ENCODE assay signal across 14 cellular contexts in the genomic region with DNA sequence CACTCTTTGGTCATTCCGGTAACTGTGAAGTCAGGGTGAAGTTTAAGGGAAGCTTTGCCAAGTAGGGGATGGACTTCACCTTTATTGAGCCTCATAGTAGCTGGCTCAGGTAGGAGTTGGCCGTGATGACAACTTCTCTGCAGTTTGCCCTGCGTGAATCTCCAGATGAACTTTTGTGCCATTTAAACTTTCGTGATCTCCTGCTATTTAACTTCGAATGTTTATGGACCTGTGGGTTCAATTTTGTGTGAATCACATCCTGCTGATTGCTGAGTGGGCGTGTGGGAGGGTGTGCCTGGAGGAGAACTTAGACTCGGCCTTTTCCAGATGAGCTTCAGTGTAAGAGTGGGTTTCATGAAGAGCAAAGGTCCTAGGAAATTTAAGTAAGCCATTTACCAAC. TPM values are rescaled to one million over a fixed set of nuclear protein-coding genes. Genes with fewer than 3 reads are reported as not detected.
A peak's percentile ranks its signal among the peaks of the same experiment; 100 is the strongest.
DNase-seq lines count a peak whose midpoint lies in the region; ATAC-seq, FAIRE-seq and TF ChIP-seq lines count a peak whose summit lies in the region.
"Had no signal": no experiment of that assay in that cellular context is flagged by ENCODE, and none has a peak within 500 bp of the region (broad histone marks: within the 10 kb centered on the region; RNA-seq: fewer than 3 reads in every experiment).

No MANE protein-coding gene starts in this region.

- RAD21 ChIA-PET in HCT116 (lab: Charles Lee; ENCODE audit: low non-redundant PET in 1 of 2, low total read pairs in 2 of 2, uncharacterized antibody in 2 of 2, unreplicated experiment in 2 of 2), result no interaction called here

- TF ChIP-seq POLR2A in A549 (IDR thresholded peaks at IDR 0.05; ENCODE audit: low read length) (no peak), HCT116 (IDR thresholded peaks at IDR 0.05; ENCODE audit: borderline replicate concordance, extremely low read depth, insufficient read depth, insufficient read length) (no peak)

- H3K36me3 ChIP-seq in HCT116 (ENCODE audit: control insufficient read depth in 1 of 2, insufficient read depth in 2 of 2, low read length in 2 of 2) (no peaks in the 10 kb centered on the region), brain microvascular endothelial cell (replicated peaks) (no peaks in the 10 kb centered on the region)

- CTCF ChIA-PET in A549 (lab: Yijun Ruan, JAX) (interaction anchor here (1.1 to 1.2 kb wide), 2 partner anchors 68 to 315 kb away, joined by 3 read pairs; no protein-coding TSS in a partner anchor), HCT116 (lab: Charles Lee) (no interaction called here)

- H3K9ac ChIP-seq in HCT116 (ENCODE audit: low read length), result no peak overlapping the region

- intact Hi-C loops in HCT116 (cut with micrococcal nuclease), result no loop called here

- DNase-seq in A549 (ENCODE audit: low read depth in 1 of 2, low spot score in 1 of 2) (peak in 1 of 2 experiments; percentile 66), HCT116 (ENCODE audit: low read depth, low spot score) (no peak), brain microvascular endothelial cell (peak; percentile 61), kidney glomerular epithelial cell (lab: John Stamatoyannopoulos, UW) (peak; percentile 29), NCI-H2107 (lab: John Stamatoyannopoulos, UW) (no peak)
- DNase-seq: activated CD4-positive, alpha-beta T cell treated with anti-CD3 and anti-CD28 coated beads for 1 hour; activated T-cell treated with anti-CD3 and anti-CD28 coated beads, Interleukin-2, amount 50 U/mL, for 4 hours; anterior cingulate cortex; NCI-H1694; nucleus accumbens; trophoblast cell had no signal

- TF ChIP-seq CTCF in A549 (IDR thresholded peaks at IDR 0.05), result no peak
- no peak for TF ChIP-seq CTCF in HCT116 (IDR thresholded peaks at IDR 0.05 in 2 of 3, conservative IDR thresholded peaks at IDR 0.05 in 1 of 3; ENCODE audit: borderline replicate concordance in 1 of 3, insufficient read depth in 1 of 3, low read depth in 2 of 3, low read length in 2 of 3)
- no peak for TF ChIP-seq CTCF in brain microvascular endothelial cell (IDR thresholded peaks at IDR 0.05; ENCODE audit: low read depth, low read length, missing control alignments)

- H2AFZ ChIP-seq in HCT116 (ENCODE audit: low read depth, low read length, poor library complexity, severe bottlenecking), result no peak overlapping the region

- H3K27me3 ChIP-seq in HCT116 (ENCODE audit: insufficient read depth, low read length), result no peaks in the 10 kb centered on the region
- H3K27me3 ChIP-seq in brain microvascular endothelial cell (replicated peaks), result no peaks in the 10 kb centered on the region

- peak overlapping the region; percentile 83 to 91 for H3K27ac ChIP-seq in A549
- H3K27ac ChIP-seq in HCT116 (ENCODE audit: low read depth, low read length), result no peak overlapping the region
- H3K27ac ChIP-seq in brain microvascular endothelial cell, result peak overlapping the region; percentile 43

- no peaks in the 10 kb centered on the region for H3K9me2 ChIP-seq in HCT116 (ENCODE audit: insufficient read depth)

- H3K4me3 ChIP-seq in A549, result no peak overlapping the region
- no peak overlapping the region for H3K4me3 ChIP-seq in HCT116 (replicated peaks in 1 of 2; ENCODE audit: low read depth in 1 of 2, low read length in 2 of 2)
- no peak overlapping the region for H3K4me3 ChIP-seq in brain microvascular endothelial cell (ENCODE audit: low read depth, low read length)

- H3K4me1 ChIP-seq in A549 (peaks cover 48% of the 10 kb centered on the region), HCT116 (ENCODE audit: control insufficient read depth in 1 of 2, insufficient read depth in 2 of 2, low read length in 2 of 2) (peaks cover 3 to 10% of the 10 kb centered on the region in 2 experiments; a peak in 2 of 4 replicates)

- no TSS peak for BruUV-seq in HCT116 (replicated peaks; lab: Mats Ljungman, UMichigan)

- ATAC-seq in A549, result peak; percentile 43 to 73; a peak in 3 of 6 replicates
- no peak for ATAC-seq in HCT116
- ATAC-seq in activated CD4-positive, CD25-positive, alpha-beta regulatory T cell treated with anti-CD3 and anti-CD28 coated beads, Interleukin-2, amount 50 U/mL, for 24 hours, result no peak
- no peak for ATAC-seq in HG02973 (IDR thresholded peaks at IDR 0.05; ENCODE audit: unreplicated experiment)
- ATAC-seq in GM18867 (IDR thresholded peaks at IDR 0.05; ENCODE audit: unreplicated experiment), result no peak
- ATAC-seq: activated T-cell treated with anti-CD3 and anti-CD28 coated beads, Interleukin-2, amount 50 U/mL, for 4 hours had no signal

- H3K4me2 ChIP-seq in A549 (peak overlapping the region; percentile 52), HCT116 (ENCODE audit: low read length) (peak overlapping the region; percentile 48)

- TF ChIP-seq RAD21 in A549 (conservative IDR thresholded peaks at IDR 0.05 in 1 of 2, IDR thresholded peaks at IDR 0.05 in 1 of 2) (0 out of 5 replicates have a peak, but pooled peaks of 1 of the 2 experiments have one; percentile 17), HCT116 (IDR thresholded peaks at IDR 0.05; ENCODE audit: low read depth) (no peak)

- TF ChIP-seq EP300 in A549 (IDR thresholded peaks at IDR 0.05), result peak; percentile 8 to 74; a peak in 2 of 5 replicates

- H4K20me1 ChIP-seq in HCT116 (ENCODE audit: insufficient read depth), result no peaks in the 10 kb centered on the region

- H3K9me3 ChIP-seq in A549 (peaks cover 4% of the 10 kb centered on the region; the same call in 2 of the 3 replicates), HCT116 (ENCODE audit: control insufficient read depth in 1 of 2, insufficient read depth in 1 of 2, low read depth in 1 of 2, low read length in 2 of 2) (no peaks in the 10 kb centered on the region)

- in situ Hi-C loops in brain microvascular endothelial cell (cut with HindIII; ENCODE audit: low pct_ligation_motif_present, low sequenced_read_pairs), result no loop called here

- no peak for FAIRE-seq in A549 (lab: Jason Lieb, UNC)

- POLR2A ChIA-PET in A549 (lab: Yijun Ruan, JAX) (interaction anchor here (1.4 kb wide), 1 partner anchor 68 kb away, joined by 8 read pairs; no protein-coding TSS in a partner anchor), HCT116 (lab: Charles Lee) (no interaction called here)

- 13% methylated on average over 7 of the region's 7 CpGs for WGBS in A549 (ENCODE audit: missing lambda C conversion rate)

- H3K79me2 ChIP-seq in HCT116 (ENCODE audit: insufficient read depth, low read length), result no peaks in the 10 kb centered on the region

TF ChIP-seq in A549, 52 proteins besides CTCF, POLR2A, EP300 and RAD21 (continues in another document):
- peak; percentile 50 for TF ChIP-seq MAFK (IDR thresholded peaks at IDR 0.05; ENCODE audit: partially characterized antibody)
- no peak for TF ChIP-seq FOSL2 (IDR thresholded peaks at IDR 0.05)
- TF ChIP-seq FOSL2 (CRISPR knock-in tag; IDR thresholded peaks at IDR 0.05), result peak; percentile 45; the same call in 1 of the 2 replicates
- peak; percentile 41; the same call in 1 of the 2 replicates for TF ChIP-seq GATA3 (IDR thresholded peaks at IDR 0.05; ENCODE audit: borderline replicate concordance)

TF ChIP-seq in HCT116, 20 proteins besides CTCF, POLR2A, EP300 and RAD21:
- TF ChIP-seq TCF7L2 (IDR thresholded peaks at IDR 0.05; ENCODE audit: borderline replicate concordance, extremely low read depth, insufficient read depth, insufficient read length) (no peak), EGR1 (IDR thresholded peaks at IDR 0.05; ENCODE audit: low read depth) (peak; percentile 62; the same call in 1 of the 2 replicates)
TF ChIP-seq in HCT116: peak in this region for 1.

RNA-seq across cellular contexts. Expression of a gene that starts 4.2 kb away (rescaled TPM):
- polyA plus RNA-seq in A549 (2011; rRNA removed), result 1.9 and 2.5 TPM in 2 replicates
- 0.75 and 0.96 TPM in 2 replicates for polyA plus RNA-seq in A549 (2012; cell fraction: cytosol; rRNA removed)
- 0.64 and 0.89 TPM in 2 replicates for polyA plus RNA-seq in A549 (2012; cell fraction: nucleus; rRNA removed)
- 1.4 to 2.0 TPM (median 1.9 TPM) in 3 replicates for polyA plus RNA-seq in A549 (2017; fragmentation: RNase III; extraction: RNeasy Plus Mini Kit Qiagen cat#74134 plus additional on column Dnase treatment)
- 3.4 and 3.5 TPM in 2 replicates for polyA minus RNA-seq in A549 (2011; rRNA and poly(A)+ RNA removed)
- not detected for total RNA-seq in HCT116 (2021; ENCODE audit: unreplicated experiment)
- polyA plus RNA-seq in HCT116 (2012), result not detected in 2 replicates
- total RNA-seq: activated T-cell treated with anti-CD3 and anti-CD28 coated beads, Interleukin-2, amount 50 U/mL, for 4 hours had no signal

RNA-seq across cellular contexts. Expression of a gene that starts 13.9 kb away (rescaled TPM):
- 0.63 and 0.71 TPM in 2 replicates for polyA plus RNA-seq in A549 (2011; rRNA removed)
- polyA plus RNA-seq in A549 (2012; cell fraction: cytosol; rRNA removed), result 0.25 and 0.26 TPM in 2 replicates
- 0.30 and 0.58 TPM in 2 replicates for polyA plus RNA-seq in A549 (2012; cell fraction: nucleus; rRNA removed)
- polyA plus RNA-seq in A549 (2017; fragmentation: RNase III; extraction: RNeasy Plus Mini Kit Qiagen cat#74134 plus additional on column Dnase treatment), result 0.04 to 0.28 TPM (median 0.10 TPM) in 3 replicates
- 0.54 TPM in 1 of 2 replicates, not detected in the other for polyA minus RNA-seq in A549 (2011; rRNA and poly(A)+ RNA removed)
- not detected for total RNA-seq in HCT116 (2021; ENCODE audit: unreplicated experiment)
- not detected in 2 replicates for polyA plus RNA-seq in HCT116 (2012)
- total RNA-seq: activated T-cell treated with anti-CD3 and anti-CD28 coated beads, Interleukin-2, amount 50 U/mL, for 4 hours had no signal

RNA-seq across cellular contexts. Expression of a gene that starts 35.4 kb away (rescaled TPM):
- polyA plus RNA-seq in A549 (2011; rRNA removed) (0.39 and 0.49 TPM in 2 replicates), A549 (2017; fragmentation: RNase III; extraction: RNeasy Plus Mini Kit Qiagen cat#74134 plus additional on column Dnase treatment) (0.08 to 0.23 TPM (median 0.17 TPM) in 3 replicates)
- polyA plus RNA-seq in A549 (2012; cell fraction: cytosol; rRNA removed), result 0.05 and 0.06 TPM in 2 replicates
- polyA plus RNA-seq in A549 (2012; cell fraction: nucleus; rRNA removed), result 0.07 and 0.09 TPM in 2 replicates
- polyA minus RNA-seq in A549 (2011; rRNA and poly(A)+ RNA removed), result 0.62 and 0.73 TPM in 2 replicates
- total RNA-seq in HCT116 (2021; ENCODE audit: unreplicated experiment), result not detected
- polyA plus RNA-seq in HCT116 (2012), result not detected in 2 replicates
- total RNA-seq: activated T-cell treated with anti-CD3 and anti-CD28 coated beads, Interleukin-2, amount 50 U/mL, for 4 hours had no signal

RNA-seq across cellular contexts. Expression of a gene that starts 45.7 kb away (rescaled TPM):
- polyA plus RNA-seq in A549 (2011; rRNA removed), result 0.09 and 0.13 TPM in 2 replicates
- polyA plus RNA-seq in A549 (2012; cell fraction: cytosol; rRNA removed), result 0.10 and 0.20 TPM in 2 replicates
- polyA plus RNA-seq in A549 (2012; cell fraction: nucleus; rRNA removed), result 0.30 and 0.43 TPM in 2 replicates
- 0.05 to 0.14 TPM (median 0.12 TPM) in 3 replicates for polyA plus RNA-seq in A549 (2017; fragmentation: RNase III; extraction: RNeasy Plus Mini Kit Qiagen cat#74134 plus additional on column Dnase treatment)
- 1.4 and 1.6 TPM in 2 replicates for polyA minus RNA-seq in A549 (2011; rRNA and poly(A)+ RNA removed)
- total RNA-seq in HCT116 (2021; ENCODE audit: unreplicated experiment), result 0.12 TPM
- not detected in 2 replicates for polyA plus RNA-seq in HCT116 (2012)
- total RNA-seq: activated T-cell treated with anti-CD3 and anti-CD28 coated beads, Interleukin-2, amount 50 U/mL, for 4 hours had no signal

RNA-seq across cellular contexts. Expression of a gene that starts 51.6 kb away (rescaled TPM):
- 0.05 TPM in 1 of 2 replicates, not detected in the other for polyA plus RNA-seq in A549 (2011; rRNA removed)
- 0.03 and 0.04 TPM in 2 replicates for polyA plus RNA-seq in A549 (2012; cell fraction: cytosol; rRNA removed)
- 0.02 TPM in 1 of 2 replicates, not detected in the other for polyA plus RNA-seq in A549 (2012; cell fraction: nucleus; rRNA removed)
- polyA plus RNA-seq in A549 (2017; fragmentation: RNase III; extraction: RNeasy Plus Mini Kit Qiagen cat#74134 plus additional on column Dnase treatment), result 0.12 TPM in 1 of 3 replicates, not detected in the others
- 1.1 and 1.2 TPM in 2 replicates for polyA minus RNA-seq in A549 (2011; rRNA and poly(A)+ RNA removed)
- not detected for total RNA-seq in HCT116 (2021; ENCODE audit: unreplicated experiment)
- polyA plus RNA-seq in HCT116 (2012), result not detected in 2 replicates
- total RNA-seq: activated T-cell treated with anti-CD3 and anti-CD28 coated beads, Interleukin-2, amount 50 U/mL, for 4 hours had no signal

Comparison
In these comparisons a context has a peak if more than half of its experiments do, and no peak if none do; other contexts are left out.
1. ATAC-seq: peak in A549 (2 of 2); none in HCT116 (single experiment), activated CD4-positive, CD25-positive, alpha-beta regulatory T cell treated with anti-CD3 and anti-CD28 coated beads, Interleukin-2, amount 50 U/mL, for 24 hours (0 of 2), HG02973 (single experiment) and GM18867 (single experiment).
2. DNase-seq: peak in brain microvascular endothelial cell (single experiment) and kidney glomerular epithelial cell (single experiment); none in HCT116 (single experiment) and NCI-H2107 (single experiment).